23 cellular contexts compared by ENCODE assay signal in genomic region chr4:155408796-155409195, GRCh38. TPM values are rescaled to one million over a fixed set of nuclear protein-coding genes. Genes with fewer than 3 reads are reported as not detected.
A peak's percentile ranks its signal among the peaks of the same experiment; 100 is the strongest.
DNase-seq lines count a peak whose midpoint lies in the region; ATAC-seq and TF ChIP-seq lines count a peak whose summit lies in the region.
"Had no signal": no experiment of that assay in that cellular context is flagged by ENCODE, and none has a peak within 500 bp of the region (broad histone marks: within the 10 kb centered on the region; RNA-seq: fewer than 3 reads in every experiment).

No MANE protein-coding gene starts in this region.

- H3K4me3 ChIP-seq in MM.1S (ENCODE audit: low read length), result no peak overlapping the region
- H3K4me3 ChIP-seq in CD4-positive, alpha-beta memory T cell (ENCODE audit: low read length in 2 of 2), result no peak overlapping the region
- H3K4me3 ChIP-seq: GM23248, HAP-1, SJSA1 had no signal

- peak; percentile 64 for ATAC-seq in GM19324 (IDR thresholded peaks at IDR 0.05; ENCODE audit: low FRiP score, unreplicated experiment)
- ATAC-seq in GM21619 (IDR thresholded peaks at IDR 0.05; ENCODE audit: unreplicated experiment), result peak; percentile 61
- ATAC-seq in HG02981 (IDR thresholded peaks at IDR 0.05; ENCODE audit: unreplicated experiment), result peak; percentile 78
- ATAC-seq in GM19328 (IDR thresholded peaks at IDR 0.05; ENCODE audit: unreplicated experiment), result no peak
- no peak for ATAC-seq in GM21528 (IDR thresholded peaks at IDR 0.05; ENCODE audit: low FRiP score, unreplicated experiment)
- ATAC-seq: Right ventricle myocardium inferior had no signal

- no peak overlapping the region for H3K27ac ChIP-seq in MM.1S (ENCODE audit: low read length)
- H3K27ac ChIP-seq in CD4-positive, alpha-beta memory T cell (ENCODE audit: low read depth, low read length), result no peak overlapping the region
- H3K27ac ChIP-seq: GM23248, KMS-11, SJSA1 had no signal

- no peaks in the 10 kb centered on the region for H3K9me3 Mint-ChIP-seq in CD4-positive, alpha-beta memory T cell

- intact Hi-C loops in CD4-positive, alpha-beta memory T cell (cut with micrococcal nuclease), result no loop called here

- peak overlapping the region; percentile 11; the same call in 1 of the 2 replicates for H3K4me2 ChIP-seq in MM.1S (ENCODE audit: low read depth, low read length)
- H3K4me2 ChIP-seq: KMS-11 had no signal

- no peaks in the 10 kb centered on the region for H4K20me1 ChIP-seq in MM.1S (ENCODE audit: insufficient read depth, low read length)

- no peaks in the 10 kb centered on the region for H3K27me3 ChIP-seq in MM.1S (replicated peaks; ENCODE audit: insufficient read depth, low read length)
- no peaks in the 10 kb centered on the region for H3K27me3 ChIP-seq in CD4-positive, alpha-beta memory T cell (ENCODE audit: insufficient read depth, low read length)
- H3K27me3 ChIP-seq: BE2C, SJSA1 had no signal

- peaks cover 1 to 4% of the 10 kb centered on the region in 2 donors for H3K27me3 Mint-ChIP-seq in CD4-positive, alpha-beta memory T cell

- peaks cover 7% of the 10 kb centered on the region; the same call in 1 of the 2 replicates for H3K4me1 ChIP-seq in MM.1S (ENCODE audit: low read length)
- H3K4me1 ChIP-seq in CD4-positive, alpha-beta memory T cell (ENCODE audit: insufficient read depth, low read length), result no peaks in the 10 kb centered on the region
- H3K4me1 ChIP-seq: BE2C, SJSA1 had no signal

- H3K9ac ChIP-seq in MM.1S (ENCODE audit: low read length), result no peak overlapping the region
- H3K9ac ChIP-seq: GM23248, KMS-11 had no signal

- H3K4me1 Mint-ChIP-seq in CD4-positive, alpha-beta memory T cell, result no peaks in the 10 kb centered on the region

- H3K36me3 ChIP-seq in MM.1S (replicated peaks; ENCODE audit: insufficient read depth, low read length), result no peaks in the 10 kb centered on the region; the same call in 1 of the 2 replicates
- no peaks in the 10 kb centered on the region for H3K36me3 ChIP-seq in CD4-positive, alpha-beta memory T cell (ENCODE audit: insufficient read depth, low read length)
- H3K36me3 ChIP-seq: BE2C, HAP-1, SJSA1 had no signal

- no peaks in the 10 kb centered on the region for H3F3A ChIP-seq in MM.1S (ENCODE audit: insufficient read depth, low read length)

- TF ChIP-seq CTCF in MM.1S (IDR thresholded peaks at IDR 0.05; ENCODE audit: low read length), result no peak

- no peaks in the 10 kb centered on the region for H3K9me2 ChIP-seq in MM.1S (replicated peaks; ENCODE audit: insufficient read depth, low read length)

- H3K9me3 ChIP-seq in MM.1S (replicated peaks; ENCODE audit: insufficient read depth, low read length), result no peaks in the 10 kb centered on the region
- no peaks in the 10 kb centered on the region for H3K9me3 ChIP-seq in CD4-positive, alpha-beta memory T cell (ENCODE audit: control insufficient read depth in 1 of 2, low read length in 2 of 2)
- H3K9me3 ChIP-seq: BE2C, HAP-1, SJSA1 had no signal

- no peaks in the 10 kb centered on the region for H3K36me3 Mint-ChIP-seq in CD4-positive, alpha-beta memory T cell

- H3K27ac Mint-ChIP-seq in CD4-positive, alpha-beta memory T cell, result no peak overlapping the region

- no peaks in the 10 kb centered on the region for H3K79me2 ChIP-seq in MM.1S (ENCODE audit: low read length)

- peak; percentile 23 for DNase-seq in MM.1S
- DNase-seq in hippocampal formation (lab: John Stamatoyannopoulos, UW), result no peak
- DNase-seq in CD4-positive, alpha-beta memory T cell, result no peak
- DNase-seq: BE2C, DMS79, GM23248, IMR-90, MV-4-11, NCI-H1105 treated with DMSO at 0.1 percent for 48 hours, NCI-H2081, NCI-H2171 treated with DMSO at 0.1 percent for 48 hours, NCI-H524 treated with DMSO at 0.1 percent for 48 hours, NCI-H82, T1000 had no signal

- POLR2A ChIA-PET in CD4-positive, alpha-beta memory T cell (lab: Charles Lee; ENCODE audit: partially characterized antibody), result no interaction called here

- no peak overlapping the region for H2AFZ ChIP-seq in MM.1S (ENCODE audit: low read length)
- H2AFZ ChIP-seq: GM23248 had no signal

- H3K4me3 Mint-ChIP-seq in CD4-positive, alpha-beta memory T cell, result no peak overlapping the region

- CTCF ChIA-PET in CD4-positive, alpha-beta memory T cell (lab: Charles Lee; ENCODE audit: partially characterized antibody), result no interaction called here

RNA-seq across cellular contexts. Expression of gene MAP9, which starts 32.0 kb away (rescaled TPM):
- total RNA-seq in CD4-positive, alpha-beta memory T cell, result 1 to 10 TPM; 5.8 to 7.9 TPM
- 1 to 10 TPM; 4.7 to 4.9 TPM for polyA plus RNA-seq in CD4-positive, alpha-beta memory T cell

Comparison
In these comparisons a context has a peak if more than half of its experiments do, and no peak if none do; other contexts are left out.
1. ATAC-seq: peak in GM19324 (single experiment), GM21619 (single experiment) and HG02981 (single experiment); none in GM19328 (single experiment) and GM21528 (single experiment).